8 cellular contexts compared by ENCODE assay signal in genomic region chr19:11346104-11346940, GRCh38. TPM values are rescaled to one million over a fixed set of nuclear protein-coding genes. Genes with fewer than 3 reads are reported as not detected.
A peak's percentile ranks its signal among the peaks of the same experiment; 100 is the strongest.
DNase-seq lines count a peak whose midpoint lies in the region; ATAC-seq and TF ChIP-seq lines count a peak whose summit lies in the region.

Gene CCDC159 (plus strand): TSS chr19:11346519. CDS start chr19:11346607, 88 bp downstream.
Gene TMEM205 (minus strand): TSS chr19:11346268. CDS start chr19:11345619, 649 bp downstream.

- TF ChIP-seq CTCF in astrocyte of the cerebellum (IDR thresholded peaks at IDR 0.05; ENCODE audit: low read depth, low read length, missing control alignments) = no peak

- H3K36me3 ChIP-seq in rectal smooth muscle tissue (ENCODE audit: control insufficient read depth, insufficient read depth, low read length) (peaks cover 3% of the 10 kb centered on the region), aorta (ENCODE audit: control insufficient read depth in 1 of 2, insufficient read depth in 2 of 2, low read length in 1 of 2) (no peaks in the 10 kb centered on the region)

- WGBS in aorta, 2 donors = 0% methylated on average over 50 of the region's 50 CpGs

- peak; percentile 59 for TF ChIP-seq POLR2A in GM18505 (IDR thresholded peaks at IDR 0.05; ENCODE audit: borderline replicate concordance, extremely low read depth, insufficient read depth, insufficient read length)

- peaks cover 1% of the 10 kb centered on the region for H3K9me3 ChIP-seq in aorta (ENCODE audit: control insufficient read depth, low read length)

- H3K4me1 ChIP-seq in rectal smooth muscle tissue (ENCODE audit: control insufficient read depth, insufficient read depth, low read length) (peaks cover 13% of the 10 kb centered on the region), aorta (ENCODE audit: control insufficient read depth in 1 of 2, insufficient read depth in 2 of 2, low read length in 2 of 2) (no peaks in the 10 kb centered on the region)

- intact Hi-C loops in aorta (cut with DNase I) = no loop called here

- peak within 1 kb of the TSS; percentile 65 for H3K4me3 ChIP-seq in astrocyte of the cerebellum (ENCODE audit: low read depth, low read length)
- H3K4me3 ChIP-seq in rectal smooth muscle tissue (ENCODE audit: low read length) = peak within 1 kb of the TSS; percentile 96
- H3K4me3 ChIP-seq in aorta (ENCODE audit: low read length in 2 of 2) = peak within 1 kb of the TSS; percentile 39 to 51

- ATAC-seq in GM18505 (IDR thresholded peaks at IDR 0.05; ENCODE audit: unreplicated experiment) (peak; percentile 79), HG02973 (IDR thresholded peaks at IDR 0.05; ENCODE audit: unreplicated experiment) (peak; percentile 83), aorta (ENCODE audit: low FRiP score) (peak; percentile 95)

- peak; percentile 99 for DNase-seq in NCI-H2029 (lab: John Stamatoyannopoulos, UW)
- DNase-seq in T-helper 9 cell = peak; percentile 95
- peak; percentile 98 for DNase-seq in astrocyte of the cerebellum (ENCODE audit: low read depth)
- peak; percentile 99 for DNase-seq in hepatic stellate cell (ENCODE audit: low spot score)
- peak; percentile 99 for DNase-seq in aorta

- H3K27ac ChIP-seq in rectal smooth muscle tissue (ENCODE audit: low read depth, low read length) = peak within 1 kb of the TSS; percentile 89
- peak within 1 kb of the TSS; percentile 36 to 69 for H3K27ac ChIP-seq in aorta (ENCODE audit: low read depth in 1 of 2, low read length in 2 of 2)

- in situ Hi-C loops in astrocyte of the cerebellum (cut with HindIII; ENCODE audit: low sequenced_read_pairs) = no loop called here

- peak within 1 kb of the TSS; percentile 80 for H3K9ac ChIP-seq in rectal smooth muscle tissue (ENCODE audit: low read length)

- H3K27me3 ChIP-seq in rectal smooth muscle tissue (ENCODE audit: control insufficient read depth, insufficient read depth, low read length) (no peaks in the 10 kb centered on the region), aorta (ENCODE audit: control insufficient read depth in 1 of 2, insufficient read depth in 2 of 2, low read length in 1 of 2) (no peaks in the 10 kb centered on the region)

RNA-seq across cellular contexts. Expression of gene CCDC159, which starts in this region (rescaled TPM):
- 10 to 100 TPM; 18.0 to 44.4 TPM for total RNA-seq in aorta
- polyA plus RNA-seq in aorta = 100 to 1,000 TPM in 1 of 2 donors, 10 to 100 TPM in 1; 28.3 to 111 TPM

RNA-seq across cellular contexts. Expression of gene TMEM205, which starts in this region (rescaled TPM):
- 10 to 100 TPM; 36.2 to 50.7 TPM for total RNA-seq in aorta
- 100 to 1,000 TPM in 1 of 2 donors, 10 to 100 TPM in 1; 25.5 to 119 TPM for polyA plus RNA-seq in aorta

Comparison
In these comparisons a context has a peak if more than half of its experiments do, and no peak if none do; other contexts are left out.
1. Peak in every context shown above with its lines: DNase-seq, ATAC-seq, H3K4me3 ChIP-seq and H3K27ac ChIP-seq.
2. H3K4me3 ChIP-seq: peak in every context shown above with its lines; median percentile 96 in rectal smooth muscle tissue; 65 in astrocyte of the cerebellum; 45 in aorta.